13 cellular contexts compared by ENCODE assay signal in the genomic region with DNA sequence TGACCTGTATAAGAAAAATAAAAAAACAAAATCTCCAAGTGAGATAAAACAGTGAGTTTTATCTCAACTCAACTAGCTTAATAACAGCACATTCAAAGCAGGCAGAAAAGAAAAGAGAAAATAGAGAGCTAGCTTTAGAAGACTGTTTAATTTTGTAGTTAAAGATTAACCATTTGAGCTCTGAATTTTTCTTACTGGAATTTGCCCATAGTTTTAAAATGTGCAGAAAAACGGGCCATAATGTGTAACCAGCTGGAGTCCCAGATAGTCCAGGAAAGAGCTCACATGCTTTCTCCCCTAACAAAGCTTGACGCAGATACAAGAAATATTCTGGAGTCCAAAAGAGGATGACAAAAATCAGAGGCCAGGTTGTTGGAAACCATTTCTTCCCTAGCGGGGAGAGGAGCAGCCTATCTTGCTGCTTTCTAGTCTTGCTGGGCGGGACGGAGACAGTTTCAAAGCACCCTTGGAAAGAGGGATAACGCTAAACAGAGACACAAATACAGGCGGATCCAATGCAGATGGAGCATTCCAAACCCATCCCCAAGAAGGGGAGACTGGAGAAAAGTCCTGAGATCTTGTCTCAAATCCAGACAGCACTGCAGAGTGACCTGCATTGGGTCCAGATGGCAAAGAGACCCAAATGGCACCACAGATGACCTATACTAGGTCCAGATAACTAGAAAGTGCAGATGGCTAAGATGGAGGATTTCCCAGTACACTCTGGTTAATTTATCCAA.
"Had no signal": no experiment of that assay in that cellular context is flagged by ENCODE, and none has a peak within 500 bp of the region (broad histone marks: within the 10 kb centered on the region; RNA-seq: fewer than 3 reads in every experiment).

No MANE protein-coding gene starts in this region.

- H3K4me3 ChIP-seq: breast epithelium, spleen, stomach, testis had no signal

- H3K27ac ChIP-seq: breast epithelium, spleen, stomach, testis had no signal

- DNase-seq: activated CD4-positive, alpha-beta T cell treated with anti-CD3 and anti-CD28 coated beads, Interleukin-2, amount 10 ng/mL, durations not matched to agents 24 days and 14 days; activated CD4-positive, CD25-positive, alpha-beta regulatory T cell; activated naive CD4-positive, alpha-beta T cell; aorta; hippocampal formation; nucleus accumbens; spleen; stomach; testis had no signal

- H3K27me3 ChIP-seq: breast epithelium, spleen, stomach, testis had no signal

- H3K9me3 ChIP-seq: breast epithelium, spleen, stomach, testis had no signal

- H3K36me3 ChIP-seq: breast epithelium, stomach had no signal

- H3K4me1 ChIP-seq: breast epithelium, spleen, stomach, testis had no signal

- ATAC-seq: left lobe of liver; natural killer cell treated with Interleukin-12 subunit alpha and Interleukin-12 subunit beta and Interleukin-15 and Interleukin-18, amount 100 ng/mL, for 72 hours; sciatic nerve had no signal
